Comparison of ENCODE assay signal across 32 cellular contexts in genomic region chr2:85089464-85090072, GRCh38. TPM values are rescaled to one million over a fixed set of nuclear protein-coding genes. Genes with fewer than 3 reads are reported as not detected.
A peak's percentile ranks its signal among the peaks of the same experiment; 100 is the strongest.
DNase-seq lines count a peak whose midpoint lies in the region; ATAC-seq, FAIRE-seq and TF ChIP-seq lines count a peak whose summit lies in the region.
"Had no signal": no experiment of that assay in that cellular context is flagged by ENCODE, and none has a peak within 500 bp of the region (broad histone marks: within the 10 kb centered on the region; RNA-seq: fewer than 3 reads in every experiment).

No MANE protein-coding gene starts in this region.

- 54% methylated on average over 8 of the region's 8 CpGs; no CpG with 5 or more reads in 1 of the 2 experiments for WGBS in H1 (ENCODE audit: extremely low coverage in 1 of 2, insufficient coverage in 1 of 2, insufficient read length in 1 of 2, insufficient replicate concordance in 2 of 2, low coverage in 1 of 2, low lambda C conversion rate in 2 of 2, missing lambda C conversion rate in 1 of 2), 2 experiments
- 65 to 79% methylated on average over 8 of the region's 8 CpGs for WGBS in sigmoid colon, 2 donors

- H4K20me1 ChIP-seq in BLaER1 treated with 17β-estradiol and CSF1 and Interleukin-3, amounts not matched to agents 10 nM and 100 nM, result no peaks in the 10 kb centered on the region
- no peaks in the 10 kb centered on the region for H4K20me1 ChIP-seq in H1 (replicated peaks in 1 of 2; ENCODE audit: control insufficient read depth in 1 of 2, insufficient read depth in 2 of 2, low read length in 2 of 2)

- H3K23ac ChIP-seq in H1 (ENCODE audit: insufficient read length), result no peak overlapping the region

- intact Hi-C loops in sigmoid colon (cut with DNase I), result no loop called here

- no peak overlapping the region for H2BK20ac ChIP-seq in H1 (ENCODE audit: low read length)

- H3K9ac ChIP-seq in BLaER1 treated with 17β-estradiol and CSF1 and Interleukin-3, amounts not matched to agents 10 nM and 100 nM, result peak overlapping the region in 3 of 11 experiments; percentile 1 to 48 (median 47); a peak in 4 of 22 replicates
- H3K9ac ChIP-seq in HUES48 (ENCODE audit: low read depth, low read length), result no peak overlapping the region
- H3K9ac ChIP-seq in H1 (replicated peaks in 1 of 4; ENCODE audit: extremely low read depth in 1 of 4, low read depth in 3 of 4, low read length in 3 of 4), result no peak overlapping the region; a peak in 1 of 7 replicates
- H3K9ac ChIP-seq: SK-N-SH had no signal

- TF ChIP-seq POLR2A in H1 (IDR thresholded peaks at IDR 0.05; ENCODE audit: control extremely low read depth in 1 of 2, low read depth in 2 of 2, low read length in 2 of 2) (no peak), sigmoid colon (IDR thresholded peaks at IDR 0.05) (no peak)

- H3K4me1 ChIP-seq in BLaER1 treated with 17β-estradiol and CSF1 and Interleukin-3, amounts not matched to agents 10 nM and 100 nM, result peaks cover 0 to 25% (median 17%) of the 10 kb centered on the region in 10 experiments; a peak in 17 of 20 replicates
- peaks cover 26% of the 10 kb centered on the region for H3K4me1 ChIP-seq in HUES48 (ENCODE audit: control insufficient read depth, insufficient read depth, low read length)
- peaks cover 3 to 18% (median 9%) of the 10 kb centered on the region in 4 experiments for H3K4me1 ChIP-seq in H1 (replicated peaks in 1 of 4; ENCODE audit: control insufficient read depth in 3 of 4, insufficient read depth in 4 of 4, low read length in 3 of 4)
- no peaks in the 10 kb centered on the region for H3K4me1 ChIP-seq in sigmoid colon
- H3K4me1 ChIP-seq: A549, tibial artery, vagina had no signal

- no peaks in the 10 kb centered on the region for H3K79me2 ChIP-seq in H1 (ENCODE audit: control insufficient read depth in 1 of 2, insufficient read depth in 2 of 2, low read length in 2 of 2)

- H2AK5ac ChIP-seq in H1 (ENCODE audit: low read depth, low read length), result no peak overlapping the region

- H4K8ac ChIP-seq in H1 (ENCODE audit: extremely low read depth, insufficient read depth, low read length), result peak overlapping the region; percentile 66; the same call in 1 of the 2 replicates

- no peak for TF ChIP-seq RAD21 in H1 (IDR thresholded peaks at IDR 0.05 in 1 of 2, conservative IDR thresholded peaks at IDR 0.05 in 1 of 2; ENCODE audit: low read depth in 2 of 2, low read length in 2 of 2)

- peak overlapping the region in 10 of 11 experiments; percentile 24 to 79 (median 66); a peak in 18 of 22 replicates for H3K4me2 ChIP-seq in BLaER1 treated with 17β-estradiol and CSF1 and Interleukin-3, amounts not matched to agents 10 nM and 100 nM
- peak overlapping the region; percentile 34 to 45 for H3K4me2 ChIP-seq in H1 (ENCODE audit: insufficient read depth in 1 of 2, low read depth in 2 of 2, low read length in 2 of 2)
- H3K4me2 ChIP-seq: A549, SK-N-SH had no signal

- no peak overlapping the region for H3K4me3 ChIP-seq in BLaER1 treated with 17β-estradiol and CSF1 and Interleukin-3, amounts not matched to agents 10 nM and 100 nM
- H3K4me3 ChIP-seq in HUES48 (ENCODE audit: low read depth, low read length) (no peak overlapping the region), H1 (ENCODE audit: extremely low read depth in 1 of 4, insufficient read depth in 2 of 4, low read depth in 3 of 4, low read length in 4 of 4) (peak overlapping the region in 2 of 4 experiments; percentile 3 to 20; a peak in 2 of 8 replicates), sigmoid colon (no peak overlapping the region)
- H3K4me3 ChIP-seq: A549, GM12878, tibial artery, vagina had no signal

- no peaks in the 10 kb centered on the region for H3K36me3 ChIP-seq in BLaER1 treated with 17β-estradiol and CSF1 and Interleukin-3, amounts not matched to agents 10 nM and 100 nM
- no peaks in the 10 kb centered on the region for H3K36me3 ChIP-seq in HUES48 (ENCODE audit: control insufficient read depth, insufficient read depth, low read length)
- no peaks in the 10 kb centered on the region for H3K36me3 ChIP-seq in H1 (ENCODE audit: control insufficient read depth in 2 of 4, insufficient read depth in 4 of 4, low read length in 3 of 4)
- H3K36me3 ChIP-seq in sigmoid colon, result no peaks in the 10 kb centered on the region
- H3K36me3 ChIP-seq: neutrophil, tibial artery, vagina had no signal

- H3K18ac ChIP-seq in H1 (ENCODE audit: extremely low read depth, low read length), result peak overlapping the region; percentile 60

- no peak overlapping the region for H2BK120ac ChIP-seq in H1 (replicated peaks; ENCODE audit: low read depth, low read length)

- peak overlapping the region; percentile 34 for H4K91ac ChIP-seq in H1 (replicated peaks; ENCODE audit: insufficient read length, low read length)

- DNase-seq in NCI-H82 (lab: John Stamatoyannopoulos, UW) (peak; percentile 85), H1 (ENCODE audit: low read depth in 1 of 2, low spot score in 2 of 2) (peak in 1 of 2 experiments; percentile 52), medulla oblongata (ENCODE audit: extremely low spot score) (no peak), sigmoid colon (no peak), hepatic stellate cell (ENCODE audit: low spot score) (no peak)
- DNase-seq: activated CD4-positive, alpha-beta memory T cell treated with anti-CD3 and anti-CD28 coated beads, Interleukin-2, amount 10 ng/mL, durations not matched to agents 7 days and 5 days; activated CD4-positive, CD25-positive, alpha-beta regulatory T cell treated with anti-CD3 and anti-CD28 coated beads, Interleukin-2, amount 50 U/mL, for 72 hours; activated CD8-positive, alpha-beta memory T cell treated with anti-CD3 and anti-CD28 coated beads, Interleukin-2, amount 50 U/mL, for 4 hours; activated naive CD4-positive, alpha-beta T cell treated with Interleukin-2 at 50 U/mL for 16 hours; AML-193; CD8-positive, alpha-beta memory T cell; central memory CD4-positive, alpha-beta T cell; DMS153; kidney; midbrain; naive thymus-derived CD4-positive, alpha-beta T cell; NCI-H1048; NCI-H2029; NCI-H345; OCI-M1; SK-N-SH; stimulated activated CD4-positive, alpha-beta T cell treated with anti-CD3 and anti-CD28 coated beads, Interleukin-4, amount 100 ng/mL, for 24 hours; T-helper 2 cell; tibial artery had no signal

- H3K9me3 ChIP-seq in BLaER1 treated with 17β-estradiol and CSF1 and Interleukin-3, amounts not matched to agents 10 nM and 100 nM (replicated peaks in 1 of 11), result peaks cover 0 to 4% (median 0%) of the 10 kb centered on the region in 11 experiments; a peak in 2 of 22 replicates
- H3K9me3 ChIP-seq in HUES48 (ENCODE audit: control insufficient read depth, insufficient read depth, low read length) (no peaks in the 10 kb centered on the region), H1 (ENCODE audit: insufficient read depth in 2 of 2, low read depth in 1 of 2, low read length in 1 of 2) (no peaks in the 10 kb centered on the region), sigmoid colon (no peaks in the 10 kb centered on the region)
- H3K9me3 ChIP-seq: A549, neutrophil, SK-N-SH, tibial artery had no signal

- no peak overlapping the region; the same call in 1 of the 2 replicates for H2BK12ac ChIP-seq in H1 (ENCODE audit: low read depth, low read length)

- no peak for ATAC-seq in HG03378 (IDR thresholded peaks at IDR 0.05; ENCODE audit: unreplicated experiment)
- ATAC-seq: GM12878; naive thymus-derived CD4-positive, alpha-beta T cell had no signal

- CTCF ChIA-PET in H1 (lab: Charles Lee; ENCODE audit: partially characterized antibody), result interaction anchor here (0.6 to 3.7 kb wide), 4 partner anchors 11 to 209 kb away, joined by 3 to 29 read pairs (median 6); no protein-coding TSS in a partner anchor

- H3K56ac ChIP-seq in H1 (replicated peaks; ENCODE audit: insufficient read length, low read depth, low read length), result no peak overlapping the region

- H2BK5ac ChIP-seq in H1 (ENCODE audit: low read depth, low read length), result peak overlapping the region; percentile 61; the same call in 1 of the 2 replicates

- no peak overlapping the region for H3K14ac ChIP-seq in H1 (ENCODE audit: insufficient read length)

- H3K4ac ChIP-seq in H1 (replicated peaks; ENCODE audit: insufficient read length, low read depth, low read length), result no peak overlapping the region

- no peaks in the 10 kb centered on the region for H3K23me2 ChIP-seq in H1 (ENCODE audit: low read depth, low read length)

- H2AFZ ChIP-seq in H1 (ENCODE audit: low read length), result no peak overlapping the region

- H3K27ac ChIP-seq in BLaER1 treated with 17β-estradiol and CSF1 and Interleukin-3, amounts not matched to agents 10 nM and 100 nM, result no peak overlapping the region
- H3K27ac ChIP-seq in HUES48 (ENCODE audit: low read depth, low read length) (peak overlapping the region; percentile 40), H1 (ENCODE audit: low read depth, low read length) (0 out of 2 replicates have a peak overlapping the region, but pooled peaks have one; percentile 5), sigmoid colon (no peak overlapping the region)
- H3K27ac ChIP-seq: A549, neutrophil, tibial artery, vagina had no signal

- FAIRE-seq in H1 (lab: Jason Lieb, UNC), result no peak
- FAIRE-seq: A549, GM12878, H54, kidney had no signal

- H3K27me3 ChIP-seq in BLaER1 treated with 17β-estradiol and CSF1 and Interleukin-3, amounts not matched to agents 10 nM and 100 nM, result no peaks in the 10 kb centered on the region
- H3K27me3 ChIP-seq in HUES48 (ENCODE audit: control insufficient read depth, insufficient read depth, low read length) (no peaks in the 10 kb centered on the region), H1 (replicated peaks in 1 of 4; ENCODE audit: control insufficient read depth in 3 of 4, extremely low read depth in 1 of 4, insufficient read depth in 3 of 4, low read length in 3 of 4) (no peaks in the 10 kb centered on the region), sigmoid colon (no peaks in the 10 kb centered on the region)
- H3K27me3 ChIP-seq: vagina had no signal

- TF ChIP-seq CTCF in H1 (IDR thresholded peaks at IDR 0.05; ENCODE audit: control extremely low read depth in 1 of 3, insufficient read depth in 1 of 3, low read depth in 1 of 3, low read length in 3 of 3) (no peak), sigmoid colon (IDR thresholded peaks at IDR 0.05) (no peak)

- H4K5ac ChIP-seq in H1 (ENCODE audit: insufficient read length, low read depth, low read length), result no peak overlapping the region

- POLR2A ChIA-PET in H1 (lab: Charles Lee; ENCODE audit: partially characterized antibody), result interaction anchor here (0.8 to 2.1 kb wide), 4 partner anchors 11 to 35 kb away, joined by 3 to 7 read pairs (median 4); no protein-coding TSS in a partner anchor

- H2BK15ac ChIP-seq in H1 (ENCODE audit: low read length), result no peak overlapping the region

- TF ChIP-seq EP300 in H1 (IDR thresholded peaks at IDR 0.05; ENCODE audit: borderline replicate concordance in 1 of 2, low read depth in 2 of 2, low read length in 2 of 2), result no peak
- no peak for TF ChIP-seq EP300 in sigmoid colon (IDR thresholded peaks at IDR 0.05)

- no peaks in the 10 kb centered on the region for H3K79me1 ChIP-seq in H1 (ENCODE audit: low read depth, low read length)

RNA-seq across cellular contexts. Expression of gene TCF7L1, which starts 43.6 kb away (rescaled TPM):
- 108 and 110 TPM in 2 replicates for total RNA-seq in H1 (2021; fragmentation: NEBNext Ultra II Directional; extraction: Animal tissue kit (Norgen Biotek cat#: 25700))
- polyA plus RNA-seq in H1 (2011; rRNA removed) (27.5 and 49.5 TPM in 2 replicates), sigmoid colon (1 to 10 TPM; 1.2 to 4.8 (median 4.0) TPM)
- polyA plus RNA-seq in H1 (2011; cell fraction: cytosol; rRNA removed), result 11.0 TPM
- polyA plus RNA-seq in H1 (2011; cell fraction: nucleus; rRNA removed), result 53.7 TPM
- 117 to 131 TPM (median 126 TPM) in 4 replicates for polyA plus RNA-seq in H1 (2012, experiment 1 of 2)
- polyA plus RNA-seq in H1 (2012, experiment 2 of 2), result 142 TPM
- 141 TPM for polyA plus RNA-seq in H1 (2013, experiment 1 of 2)
- 141 TPM for polyA plus RNA-seq in H1 (2013, experiment 2 of 2)
- polyA minus RNA-seq in H1 (2011; rRNA and poly(A)+ RNA removed), result 15.5 and 22.8 TPM in 2 replicates
- 31.3 TPM for polyA minus RNA-seq in H1 (2011; cell fraction: cytosol; rRNA and poly(A)+ RNA removed)
- 52.8 TPM for polyA minus RNA-seq in H1 (2011; cell fraction: nucleus; rRNA and poly(A)+ RNA removed)
- 10 to 100 TPM in 1 of 4 donors, 1 to 10 TPM in 3; 2.9 to 15.2 (median 5.1) TPM for total RNA-seq in sigmoid colon
- total RNA-seq: CD8-positive, alpha-beta memory T cell had no signal

Comparison
In these comparisons a context has a peak if more than half of its experiments do, and no peak if none do; other contexts are left out.
1. H3K27ac ChIP-seq: peak in HUES48 (single experiment) and H1 (single experiment); none in BLaER1 treated with 17β-estradiol and CSF1 and Interleukin-3, amounts not matched to agents 10 nM and 100 nM (0 of 11) and sigmoid colon (0 of 4).